In the genomic region with DNA sequence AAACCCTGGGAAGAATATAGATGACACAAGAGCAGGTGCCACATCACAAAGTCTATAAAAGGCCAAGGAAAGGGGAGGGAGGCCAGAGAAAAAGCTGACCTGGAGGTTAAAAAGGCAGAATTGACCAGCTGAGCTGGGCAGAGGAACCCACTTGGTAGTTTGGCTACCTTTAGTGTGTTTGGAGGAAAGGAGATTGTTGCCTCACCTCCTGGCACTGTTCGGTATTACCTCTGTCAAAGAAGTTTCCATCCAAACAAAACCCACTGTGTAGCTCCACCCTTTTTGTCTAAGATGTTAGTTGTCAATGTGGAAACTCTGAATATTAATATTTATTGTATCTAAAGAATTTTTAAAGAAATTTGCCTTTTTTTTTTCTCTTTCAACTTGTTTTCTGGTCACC, we compare ENCODE assay signal across 14 cellular contexts. TPM values are rescaled to one million over a fixed set of nuclear protein-coding genes. Genes with fewer than 3 reads are reported as not detected.
DNase-seq lines count a peak whose midpoint lies in the region; ATAC-seq, FAIRE-seq and TF ChIP-seq lines count a peak whose summit lies in the region.
"Had no signal": no experiment of that assay in that cellular context is flagged by ENCODE, and none has a peak within 500 bp of the region (broad histone marks: within the 10 kb centered on the region; RNA-seq: fewer than 3 reads in every experiment).

No MANE protein-coding gene starts in this region.

- ATAC-seq in K562 (peak; percentile 68; the same call in 2 of the 3 replicates), HepG2 (peak; percentile 92), GM18870 (IDR thresholded peaks at IDR 0.05; ENCODE audit: unreplicated experiment) (no peak), GM21526 (IDR thresholded peaks at IDR 0.05; ENCODE audit: low FRiP score, unreplicated experiment) (no peak)
- ATAC-seq: Right ventricle myocardium inferior had no signal

- H3K79me2 ChIP-seq in K562 (ENCODE audit: control insufficient read depth, insufficient read depth, low read length): no peaks in the 10 kb centered on the region
- H3K79me2 ChIP-seq in HepG2 (ENCODE audit: insufficient read depth, low read length): no peaks in the 10 kb centered on the region

- H3K4me2 ChIP-seq in K562 (ENCODE audit: insufficient read depth, low read length): no peak overlapping the region
- H3K4me2 ChIP-seq in HepG2 (ENCODE audit: low read depth, low read length): no peak overlapping the region

- FAIRE-seq in K562 (lab: Jason Lieb, UNC) (no peak), HepG2 (lab: Jason Lieb, UNC) (no peak), frontal cortex (lab: Jason Lieb, UNC) (no peak)

- TF ChIP-seq RAD21 in K562 (CRISPR knock-in tag; conservative IDR thresholded peaks at IDR 0.05 in 1 of 2, IDR thresholded peaks at IDR 0.05 in 1 of 2) (no peak), HepG2 (CRISPR knock-in tag; IDR thresholded peaks at IDR 0.05) (peak; percentile 30; the same call in 1 of the 2 replicates)

- no peak overlapping the region for H3K4me3 ChIP-seq in K562
- no peak overlapping the region for H3K4me3 ChIP-seq in HepG2 (replicated peaks in 1 of 3; ENCODE audit: insufficient read depth in 1 of 3, low read depth in 2 of 3, low read length in 3 of 3)
- H3K4me3 ChIP-seq: uterus had no signal

- in situ Hi-C loops in K562 (cut with MboI) (no loop called here), HepG2 (cut with HindIII; ENCODE audit: extremely low pct_ligation_motif_present, low pct_unique_long_range_greater_than_20kb) (no loop called here)

- no peak overlapping the region for H2AFZ ChIP-seq in K562 (ENCODE audit: low read depth, low read length)
- H2AFZ ChIP-seq in HepG2 (ENCODE audit: low read length): no peak overlapping the region

- BruUV-seq in K562 (replicated peaks; lab: Mats Ljungman, UMichigan) (no TSS peak), HepG2 (replicated peaks; lab: Mats Ljungman, UMichigan) (no TSS peak)

- H3K9ac ChIP-seq in K562 (ENCODE audit: insufficient read depth in 1 of 2, low read depth in 2 of 2, low read length in 2 of 2) (no peak overlapping the region), HepG2 (ENCODE audit: insufficient read depth, low read depth, low read length) (no peak overlapping the region)

- H3K27ac ChIP-seq in K562 (ENCODE audit: extremely low read depth, low read depth, low read length) (no peak overlapping the region), HepG2 (ENCODE audit: extremely low read length, insufficient read depth, low read length) (no peak overlapping the region)
- H3K27ac ChIP-seq: uterus had no signal

- CTCF ChIA-PET in K562 (lab: Yijun Ruan, JAX; ENCODE audit: low intra/inter-chr PET ratio): no interaction called here
- CTCF ChIA-PET in HepG2 (lab: Yijun Ruan, JAX; ENCODE audit: low intra/inter-chr PET ratio, low total read pairs): no interaction called here

- TF ChIP-seq EP300 in K562 (IDR thresholded peaks at IDR 0.05; ENCODE audit: low read length) (no peak), HepG2 (IDR thresholded peaks at IDR 0.05; ENCODE audit: low read depth in 2 of 2, low read length in 2 of 2) (no peak), HepG2 (CRISPR knock-in tag; IDR thresholded peaks at IDR 0.05; ENCODE audit: borderline replicate concordance) (no peak)

- DNase-seq in DMS114 treated with DMSO at 0.1 percent for 48 hours (lab: John Stamatoyannopoulos, UW; ENCODE audit: unreplicated experiment): peak; percentile 10
- DNase-seq in HT1080 (ENCODE audit: low read depth): peak; percentile 27
- peak in 2 of 4 experiments; percentile 12 to 16 for DNase-seq in K562 (ENCODE audit: extremely low read depth in 1 of 4, low spot score in 3 of 4)
- DNase-seq in HepG2 (ENCODE audit: low spot score): no peak
- no peak for DNase-seq in frontal cortex (ENCODE audit: low spot score in 2 of 2)
- DNase-seq in HPDE6-E6E7 (ENCODE audit: extremely low spot score): no peak
- DNase-seq: anterior cingulate cortex; DMS79 treated with DMSO at 0.1 percent for 48 hours; head of caudate nucleus; naive thymus-derived CD8-positive, alpha-beta T cell; uterus had no signal

- no peak for TF ChIP-seq POLR2A in K562 (conservative IDR thresholded peaks at IDR 0.05)
- TF ChIP-seq POLR2A in HepG2 (IDR thresholded peaks at IDR 0.05; ENCODE audit: insufficient read depth in 1 of 2, low read depth in 2 of 2, low read length in 2 of 2): no peak

- no peak for TF ChIP-seq CTCF in K562 (IDR thresholded peaks at IDR 0.05 in 2 of 3, conservative IDR thresholded peaks at IDR 0.05 in 1 of 3; ENCODE audit: insufficient read depth in 2 of 3, low read depth in 1 of 3, low read length in 3 of 3)
- TF ChIP-seq CTCF in HepG2 (CRISPR knock-in tag; IDR thresholded peaks at IDR 0.05): peak; percentile 28; the same call in 1 of the 2 replicates

- no peaks in the 10 kb centered on the region for H3K27me3 ChIP-seq in K562 (ENCODE audit: control insufficient read depth in 2 of 2, insufficient read depth in 2 of 2, low read length in 2 of 2)
- no peaks in the 10 kb centered on the region for H3K27me3 ChIP-seq in HepG2 (ENCODE audit: control insufficient read depth in 1 of 2, insufficient read depth in 2 of 2, low read length in 2 of 2)
- H3K27me3 ChIP-seq: uterus had no signal

- H3K4me1 ChIP-seq in K562 (replicated peaks in 1 of 2; ENCODE audit: control insufficient read depth in 2 of 2, insufficient read depth in 2 of 2, low read length in 2 of 2) (peaks cover 0 to 5% of the 10 kb centered on the region in 2 experiments; a peak in 3 of 5 replicates), HepG2 (ENCODE audit: insufficient read depth, low read length) (no peaks in the 10 kb centered on the region)
- H3K4me1 ChIP-seq: uterus had no signal

- no peaks in the 10 kb centered on the region for H4K20me1 ChIP-seq in K562 (replicated peaks; ENCODE audit: control insufficient read depth, insufficient read depth, low read length)
- no peaks in the 10 kb centered on the region for H4K20me1 ChIP-seq in HepG2 (ENCODE audit: insufficient read depth, low read length)

- H3K9me3 ChIP-seq in K562 (replicated peaks; ENCODE audit: control insufficient read depth, insufficient read depth, low read depth, low read length) (no peaks in the 10 kb centered on the region), HepG2 (ENCODE audit: low read length) (no peaks in the 10 kb centered on the region)
- H3K9me3 ChIP-seq: uterus had no signal

- peaks cover 4% of the 10 kb centered on the region; the same call in 2 of the 3 replicates for H3K36me3 ChIP-seq in K562 (ENCODE audit: control insufficient read depth, insufficient read depth, low read length)
- H3K36me3 ChIP-seq in HepG2 (replicated peaks in 1 of 2; ENCODE audit: control insufficient read depth in 1 of 2, insufficient read depth in 2 of 2, low read length in 2 of 2): peaks cover 9 to 48% of the 10 kb centered on the region in 2 experiments
- H3K36me3 ChIP-seq: uterus had no signal

- 80% methylated on average over 1 of the region's 1 CpG for WGBS in K562 (ENCODE audit: insufficient coverage, low coverage, missing lambda C conversion rate)
- whole genome bisulfite sequencing in HepG2 (ENCODE audit: low lambda C conversion rate): 69% methylated on average over 1 of the region's 1 CpG

- no peaks in the 10 kb centered on the region for H3K9me1 ChIP-seq in K562 (ENCODE audit: control insufficient read depth, insufficient read depth, low read length)

- POLR2A ChIA-PET in K562 (lab: Yijun Ruan, JAX): interaction anchor here (1.0 kb wide), 1 partner anchor 69 kb away, joined by 3 read pairs; no protein-coding TSS in a partner anchor
- POLR2A ChIA-PET in HepG2 (lab: Yijun Ruan, JAX): no interaction called here

- intact Hi-C loops in K562 (cut with micrococcal nuclease): no loop called here
- intact Hi-C loops in HepG2 (cut with micrococcal nuclease; ENCODE audit: unreplicated experiment): loop anchor here (5.0 kb wide), 1 partner anchor 50 kb away; no protein-coding TSS in a partner anchor

RNA-seq across cellular contexts. Expression of gene ENTPD7, which starts 23.4 kb away (rescaled TPM):
- total RNA-seq in HT1080 (2014; rRNA removed; shearing (Covaris generic)): 14.6 and 15.0 TPM in 2 replicates
- 6.6 and 8.7 TPM in 2 replicates for polyA plus RNA-seq in HT1080 (2015; cell fraction: cytosol; rRNA removed)
- polyA plus RNA-seq in HT1080 (2015; cell fraction: nucleus; rRNA removed): 6.9 and 7.4 TPM in 2 replicates
- total RNA-seq in K562 (2011; cell fraction: chromatin; rRNA removed; ENCODE audit: low replicate concordance): 20.4 and 21.9 TPM in 2 replicates
- 17.8 and 19.3 TPM in 2 replicates for total RNA-seq in K562 (2011; cell fraction: nucleolus; rRNA removed)
- total RNA-seq in K562 (2011; cell fraction: nucleoplasm; rRNA removed): 27.2 and 30.6 TPM in 2 replicates
- total RNA-seq in K562 (2014; rRNA removed) (8.5 TPM in 2 replicates), K562 (2014; rRNA removed; fragmentation: Illumina TruSeq; extraction: Trizol) (10.2 and 11.9 TPM in 2 replicates), K562 (2015; rRNA removed; fragmentation: Illumina TruSeq; extraction: Trizol) (13.1 and 13.9 TPM in 2 replicates), K562 (2021) (10.6 TPM in 2 replicates), HepG2 (2016; rRNA removed; fragmentation: Illumina TruSeq; extraction: Trizol) (35.5 and 36.5 TPM in 2 replicates), frontal cortex (10.2 TPM)
- polyA plus RNA-seq in K562 (2011; rRNA removed) (12.4 and 13.2 TPM in 2 replicates), K562 (2014; fragmentation: Illumina TruSeq; extraction: Trizol) (7.7 and 7.9 TPM in 2 replicates), K562 (2014; fragmentation: Nextera tagmentation; extraction: Ambion mirVana) (1 to 10 TPM; 1.4 to 2.0 TPM), K562 (2014; rRNA removed) (4.5 TPM in 2 replicates), HepG2 (2011; rRNA removed) (6.6 and 7.6 TPM in 2 replicates)
- polyA plus RNA-seq in K562 (2011; cell fraction: cytosol; rRNA removed): 7.9 and 12.6 TPM in 2 replicates
- 3.6 and 6.2 TPM in 2 replicates for polyA plus RNA-seq in K562 (2011; cell fraction: nucleus; rRNA removed)
- polyA plus RNA-seq in K562 (2012): 5.2 and 5.4 TPM in 2 replicates
- polyA minus RNA-seq in K562 (2011; rRNA and poly(A)+ RNA removed): 30.8 and 32.3 TPM in 2 replicates
- polyA minus RNA-seq in K562 (2011; cell fraction: cytosol; rRNA and poly(A)+ RNA removed): 13.0 TPM in 2 replicates
- 5.8 and 11.1 TPM in 2 replicates for polyA minus RNA-seq in K562 (2011; cell fraction: nucleus; rRNA and poly(A)+ RNA removed)
- total RNA-seq in HepG2 (2016; cell fraction: cytosol; rRNA removed; fragmentation: Illumina TruSeq; extraction: Trizol; ENCODE audit: low read depth): 4.5 and 4.7 TPM in 2 replicates
- total RNA-seq in HepG2 (2016; cell fraction: insoluble cytoplasmic fraction; rRNA removed; fragmentation: Illumina TruSeq; extraction: Trizol): 34.0 and 36.0 TPM in 2 replicates
- 18.8 and 20.3 TPM in 2 replicates for total RNA-seq in HepG2 (2016; cell fraction: membrane; rRNA removed; fragmentation: Illumina TruSeq; extraction: Trizol)
- 40.3 and 45.2 TPM in 2 replicates for total RNA-seq in HepG2 (2016; cell fraction: nucleus; rRNA removed; fragmentation: Illumina TruSeq; extraction: Trizol)
- 5.6 and 6.1 TPM in 2 replicates for polyA plus RNA-seq in HepG2 (2011; cell fraction: cytosol; rRNA removed)
- 3.0 and 3.3 TPM in 2 replicates for polyA plus RNA-seq in HepG2 (2011; cell fraction: nucleus; rRNA removed)
- polyA plus RNA-seq in HepG2 (2012): 2.3 and 3.9 TPM in 2 replicates
- polyA plus RNA-seq in HepG2 (2016; cell fraction: cytosol; fragmentation: Illumina TruSeq; extraction: Trizol; ENCODE audit: low read depth): 1.8 and 2.5 TPM in 2 replicates
- polyA plus RNA-seq in HepG2 (2016; cell fraction: insoluble cytoplasmic fraction; fragmentation: Illumina TruSeq; extraction: Trizol; ENCODE audit: low read depth): 14.9 TPM in 2 replicates
- polyA plus RNA-seq in HepG2 (2016; cell fraction: membrane; fragmentation: Illumina TruSeq; extraction: Trizol; ENCODE audit: low read depth): 5.6 and 6.8 TPM in 2 replicates
- 18.8 and 19.6 TPM in 2 replicates for polyA plus RNA-seq in HepG2 (2016; cell fraction: nucleus; fragmentation: Illumina TruSeq; extraction: Trizol; ENCODE audit: insufficient read depth, low read depth)
- polyA minus RNA-seq in HepG2 (2011; rRNA and poly(A)+ RNA removed; ENCODE audit: low replicate concordance): 22.7 and 32.8 TPM in 2 replicates
- polyA minus RNA-seq in HepG2 (2011; cell fraction: cytosol; rRNA and poly(A)+ RNA removed): 12.3 and 14.5 TPM in 2 replicates
- polyA minus RNA-seq in HepG2 (2011; cell fraction: nucleus; rRNA and poly(A)+ RNA removed): 17.8 and 18.8 TPM in 2 replicates

RNA-seq across cellular contexts. Expression of gene COX15, which starts 49.2 kb away (rescaled TPM):
- total RNA-seq in HT1080 (2014; rRNA removed; shearing (Covaris generic)): 38.4 and 41.4 TPM in 2 replicates
- polyA plus RNA-seq in HT1080 (2015; cell fraction: cytosol; rRNA removed): 37.0 and 41.4 TPM in 2 replicates
- 55.5 and 59.2 TPM in 2 replicates for polyA plus RNA-seq in HT1080 (2015; cell fraction: nucleus; rRNA removed)
- 12.4 and 24.7 TPM in 2 replicates for total RNA-seq in K562 (2011; cell fraction: chromatin; rRNA removed; ENCODE audit: low replicate concordance)
- total RNA-seq in K562 (2011; cell fraction: nucleolus; rRNA removed): 10.5 and 11.8 TPM in 2 replicates
- total RNA-seq in K562 (2011; cell fraction: nucleoplasm; rRNA removed): 16.9 and 26.6 TPM in 2 replicates
- total RNA-seq in K562 (2014; rRNA removed) (18.2 and 20.0 TPM in 2 replicates), K562 (2014; rRNA removed; fragmentation: Illumina TruSeq; extraction: Trizol) (23.7 and 25.4 TPM in 2 replicates), K562 (2015; rRNA removed; fragmentation: Illumina TruSeq; extraction: Trizol) (18.1 and 19.1 TPM in 2 replicates), K562 (2021) (26.5 and 28.2 TPM in 2 replicates), HepG2 (2016; rRNA removed; fragmentation: Illumina TruSeq; extraction: Trizol) (44.7 and 59.4 TPM in 2 replicates), frontal cortex (43.6 TPM)
- polyA plus RNA-seq in K562 (2011; rRNA removed) (19.1 and 23.9 TPM in 2 replicates), K562 (2014; fragmentation: Illumina TruSeq; extraction: Trizol) (24.4 and 25.7 TPM in 2 replicates), K562 (2014; fragmentation: Nextera tagmentation; extraction: Ambion mirVana) (10 to 100 TPM; 44.4 to 45.1 TPM), K562 (2014; rRNA removed) (15.0 and 17.4 TPM in 2 replicates), HepG2 (2011; rRNA removed) (17.4 and 19.2 TPM in 2 replicates)
- polyA plus RNA-seq in K562 (2011; cell fraction: cytosol; rRNA removed): 9.2 and 12.2 TPM in 2 replicates
- polyA plus RNA-seq in K562 (2011; cell fraction: nucleus; rRNA removed): 15.9 and 17.6 TPM in 2 replicates
- polyA plus RNA-seq in K562 (2012): 22.1 and 23.4 TPM in 2 replicates
- polyA minus RNA-seq in K562 (2011; rRNA and poly(A)+ RNA removed): 16.1 and 23.9 TPM in 2 replicates
- polyA minus RNA-seq in K562 (2011; cell fraction: cytosol; rRNA and poly(A)+ RNA removed): 9.1 and 12.5 TPM in 2 replicates
- polyA minus RNA-seq in K562 (2011; cell fraction: nucleus; rRNA and poly(A)+ RNA removed): 5.3 and 6.4 TPM in 2 replicates
- total RNA-seq in HepG2 (2016; cell fraction: cytosol; rRNA removed; fragmentation: Illumina TruSeq; extraction: Trizol; ENCODE audit: low read depth): 4.9 and 5.6 TPM in 2 replicates
- total RNA-seq in HepG2 (2016; cell fraction: insoluble cytoplasmic fraction; rRNA removed; fragmentation: Illumina TruSeq; extraction: Trizol): 44.5 and 56.7 TPM in 2 replicates
- 15.8 and 19.5 TPM in 2 replicates for total RNA-seq in HepG2 (2016; cell fraction: membrane; rRNA removed; fragmentation: Illumina TruSeq; extraction: Trizol)
- total RNA-seq in HepG2 (2016; cell fraction: nucleus; rRNA removed; fragmentation: Illumina TruSeq; extraction: Trizol): 22.2 and 24.1 TPM in 2 replicates
- 8.0 and 11.2 TPM in 2 replicates for polyA plus RNA-seq in HepG2 (2011; cell fraction: cytosol; rRNA removed)
- polyA plus RNA-seq in HepG2 (2011; cell fraction: nucleus; rRNA removed): 10.1 and 13.7 TPM in 2 replicates
- 16.0 and 25.6 TPM in 2 replicates for polyA plus RNA-seq in HepG2 (2012)
- 3.4 and 4.0 TPM in 2 replicates for polyA plus RNA-seq in HepG2 (2016; cell fraction: cytosol; fragmentation: Illumina TruSeq; extraction: Trizol; ENCODE audit: low read depth)
- polyA plus RNA-seq in HepG2 (2016; cell fraction: insoluble cytoplasmic fraction; fragmentation: Illumina TruSeq; extraction: Trizol; ENCODE audit: low read depth): 40.4 and 40.7 TPM in 2 replicates
- 9.5 and 10.0 TPM in 2 replicates for polyA plus RNA-seq in HepG2 (2016; cell fraction: membrane; fragmentation: Illumina TruSeq; extraction: Trizol; ENCODE audit: low read depth)
- 25.7 and 26.1 TPM in 2 replicates for polyA plus RNA-seq in HepG2 (2016; cell fraction: nucleus; fragmentation: Illumina TruSeq; extraction: Trizol; ENCODE audit: insufficient read depth, low read depth)
- polyA minus RNA-seq in HepG2 (2011; rRNA and poly(A)+ RNA removed; ENCODE audit: low replicate concordance): 18.4 and 29.2 TPM in 2 replicates
- 12.0 and 14.7 TPM in 2 replicates for polyA minus RNA-seq in HepG2 (2011; cell fraction: cytosol; rRNA and poly(A)+ RNA removed)
- polyA minus RNA-seq in HepG2 (2011; cell fraction: nucleus; rRNA and poly(A)+ RNA removed): 13.5 and 15.9 TPM in 2 replicates

RNA-seq across cellular contexts. Expression of gene CUTC, which starts 49.3 kb away (rescaled TPM):
- 25.6 and 26.4 TPM in 2 replicates for total RNA-seq in HT1080 (2014; rRNA removed; shearing (Covaris generic))
- polyA plus RNA-seq in HT1080 (2015; cell fraction: cytosol; rRNA removed): 31.5 and 32.6 TPM in 2 replicates
- polyA plus RNA-seq in HT1080 (2015; cell fraction: nucleus; rRNA removed): 27.6 and 33.8 TPM in 2 replicates
- total RNA-seq in K562 (2011; cell fraction: chromatin; rRNA removed; ENCODE audit: low replicate concordance): 16.0 and 22.1 TPM in 2 replicates
- total RNA-seq in K562 (2011; cell fraction: nucleolus; rRNA removed): 7.2 and 11.4 TPM in 2 replicates
- total RNA-seq in K562 (2011; cell fraction: nucleoplasm; rRNA removed): 13.0 and 13.9 TPM in 2 replicates
- 16.7 and 23.4 TPM in 2 replicates for total RNA-seq in K562 (2014; rRNA removed)
- total RNA-seq in K562 (2014; rRNA removed; fragmentation: Illumina TruSeq; extraction: Trizol): 32.3 and 34.7 TPM in 2 replicates
- 27.3 and 30.3 TPM in 2 replicates for total RNA-seq in K562 (2015; rRNA removed; fragmentation: Illumina TruSeq; extraction: Trizol)
- total RNA-seq in K562 (2021): 18.6 and 21.6 TPM in 2 replicates
- polyA plus RNA-seq in K562 (2011; rRNA removed): 38.8 and 49.0 TPM in 2 replicates
- 14.0 and 27.7 TPM in 2 replicates for polyA plus RNA-seq in K562 (2011; cell fraction: cytosol; rRNA removed)
- polyA plus RNA-seq in K562 (2011; cell fraction: nucleus; rRNA removed): 14.7 and 19.7 TPM in 2 replicates
- polyA plus RNA-seq in K562 (2012): 17.6 and 26.0 TPM in 2 replicates
- polyA plus RNA-seq in K562 (2014; fragmentation: Illumina TruSeq; extraction: Trizol): 30.1 and 34.7 TPM in 2 replicates
- 10 to 100 TPM; 47.5 to 69.3 TPM for polyA plus RNA-seq in K562 (2014; fragmentation: Nextera tagmentation; extraction: Ambion mirVana)
- polyA plus RNA-seq in K562 (2014; rRNA removed): 35.4 and 36.0 TPM in 2 replicates
- 30.4 and 40.7 TPM in 2 replicates for polyA minus RNA-seq in K562 (2011; rRNA and poly(A)+ RNA removed)
- 9.6 and 11.0 TPM in 2 replicates for polyA minus RNA-seq in K562 (2011; cell fraction: cytosol; rRNA and poly(A)+ RNA removed)
- polyA minus RNA-seq in K562 (2011; cell fraction: nucleus; rRNA and poly(A)+ RNA removed): 9.3 and 17.5 TPM in 2 replicates
- total RNA-seq in HepG2 (2016; rRNA removed; fragmentation: Illumina TruSeq; extraction: Trizol): 25.8 and 36.5 TPM in 2 replicates
- total RNA-seq in HepG2 (2016; cell fraction: cytosol; rRNA removed; fragmentation: Illumina TruSeq; extraction: Trizol; ENCODE audit: low read depth): 6.6 and 6.8 TPM in 2 replicates
- total RNA-seq in HepG2 (2016; cell fraction: insoluble cytoplasmic fraction; rRNA removed; fragmentation: Illumina TruSeq; extraction: Trizol): 28.5 and 37.2 TPM in 2 replicates
- total RNA-seq in HepG2 (2016; cell fraction: membrane; rRNA removed; fragmentation: Illumina TruSeq; extraction: Trizol): 10.7 and 13.4 TPM in 2 replicates
- total RNA-seq in HepG2 (2016; cell fraction: nucleus; rRNA removed; fragmentation: Illumina TruSeq; extraction: Trizol): 17.5 and 20.5 TPM in 2 replicates
- polyA plus RNA-seq in HepG2 (2011; rRNA removed): 17.7 and 22.3 TPM in 2 replicates
- polyA plus RNA-seq in HepG2 (2011; cell fraction: cytosol; rRNA removed): 11.7 and 17.5 TPM in 2 replicates
- 13.6 and 18.8 TPM in 2 replicates for polyA plus RNA-seq in HepG2 (2011; cell fraction: nucleus; rRNA removed)
- polyA plus RNA-seq in HepG2 (2012): 24.1 and 29.0 TPM in 2 replicates
- polyA plus RNA-seq in HepG2 (2016; cell fraction: cytosol; fragmentation: Illumina TruSeq; extraction: Trizol; ENCODE audit: low read depth): 4.9 and 6.1 TPM in 2 replicates
- 34.4 and 40.4 TPM in 2 replicates for polyA plus RNA-seq in HepG2 (2016; cell fraction: insoluble cytoplasmic fraction; fragmentation: Illumina TruSeq; extraction: Trizol; ENCODE audit: low read depth)
- polyA plus RNA-seq in HepG2 (2016; cell fraction: membrane; fragmentation: Illumina TruSeq; extraction: Trizol; ENCODE audit: low read depth): 9.0 and 10.3 TPM in 2 replicates
- 23.9 and 24.5 TPM in 2 replicates for polyA plus RNA-seq in HepG2 (2016; cell fraction: nucleus; fragmentation: Illumina TruSeq; extraction: Trizol; ENCODE audit: insufficient read depth, low read depth)
- polyA minus RNA-seq in HepG2 (2011; rRNA and poly(A)+ RNA removed; ENCODE audit: low replicate concordance): 22.2 and 41.0 TPM in 2 replicates
- polyA minus RNA-seq in HepG2 (2011; cell fraction: cytosol; rRNA and poly(A)+ RNA removed): 6.5 and 6.7 TPM in 2 replicates
- polyA minus RNA-seq in HepG2 (2011; cell fraction: nucleus; rRNA and poly(A)+ RNA removed): 30.2 and 32.3 TPM in 2 replicates
- 10.2 TPM for total RNA-seq in frontal cortex

Comparison
In these comparisons a context has a peak if more than half of its experiments do, and no peak if none do; other contexts are left out.
1. DNase-seq: peak in DMS114 treated with DMSO at 0.1 percent for 48 hours (single experiment) and HT1080 (single experiment); none in HepG2 (single experiment), frontal cortex (0 of 2) and HPDE6-E6E7 (single experiment).
2. ATAC-seq: peak in K562 (single experiment) and HepG2 (single experiment); none in GM18870 (single experiment) and GM21526 (single experiment).